1 cellular context compared by ENCODE assay signal in the genomic region with DNA sequence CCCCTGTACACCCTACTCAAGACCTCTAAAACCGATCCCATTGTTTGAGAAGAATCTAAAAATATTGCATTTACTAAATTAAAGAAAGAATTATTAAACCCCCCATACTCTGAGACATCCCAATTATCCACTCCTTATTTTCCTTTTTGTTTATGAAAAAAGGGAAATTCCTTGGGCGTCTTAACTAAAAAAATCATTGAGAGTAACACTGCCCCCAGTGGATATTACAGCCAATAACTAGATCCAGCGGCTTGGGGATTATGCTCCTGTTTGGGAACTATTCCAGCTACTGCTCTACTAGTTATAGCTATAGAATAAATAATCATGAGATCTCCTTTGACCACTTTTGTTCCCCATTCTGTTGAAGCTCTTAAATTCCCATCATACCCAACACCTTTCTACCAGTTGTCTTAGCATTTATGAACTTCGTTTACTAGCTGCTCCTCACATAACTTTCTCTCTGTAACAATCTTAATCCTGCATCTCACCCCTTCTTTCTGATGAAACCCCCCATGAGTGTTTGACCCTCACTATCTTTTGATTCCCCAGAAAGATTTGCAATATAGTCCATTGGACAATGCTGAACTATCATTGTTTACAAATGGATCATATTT.
TF ChIP-seq lines count a peak whose summit lies in the region.

No MANE protein-coding gene starts in this region.

TF ChIP-seq in H1, 55 proteins besides CTCF, POLR2A, EP300 and RAD21:
- no peak for TF ChIP-seq CBX8 (IDR thresholded peaks at IDR 0.05; ENCODE audit: borderline replicate concordance, low read depth, low read length)
- no peak for TF ChIP-seq SIN3A (conservative IDR thresholded peaks at IDR 0.05 in 1 of 2, IDR thresholded peaks at IDR 0.05 in 1 of 2; ENCODE audit: low read depth in 1 of 2, low read length in 2 of 2)
- TF ChIP-seq SIRT6 (IDR thresholded peaks at IDR 0.05; ENCODE audit: low read length) = no peak
- TF ChIP-seq, protein P1, sequence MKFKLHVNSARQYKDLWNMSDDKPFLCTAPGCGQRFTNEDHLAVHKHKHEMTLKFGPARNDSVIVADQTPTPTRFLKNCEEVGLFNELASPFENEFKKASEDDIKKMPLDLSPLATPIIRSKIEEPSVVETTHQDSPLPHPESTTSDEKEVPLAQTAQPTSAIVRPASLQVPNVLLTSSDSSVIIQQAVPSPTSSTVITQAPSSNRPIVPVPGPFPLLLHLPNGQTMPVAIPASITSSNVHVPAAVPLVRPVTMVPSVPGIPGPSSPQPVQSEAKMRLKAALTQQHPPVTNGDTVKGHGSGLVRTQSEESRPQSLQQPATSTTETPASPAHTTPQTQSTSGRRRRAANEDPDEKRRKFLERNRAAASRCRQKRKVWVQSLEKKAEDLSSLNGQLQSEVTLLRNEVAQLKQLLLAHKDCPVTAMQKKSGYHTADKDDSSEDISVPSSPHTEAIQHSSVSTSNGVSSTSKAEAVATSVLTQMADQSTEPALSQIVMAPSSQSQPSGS (IDR thresholded peaks at IDR 0.05; ENCODE audit: low read length) = no peak
- TF ChIP-seq PHF8 (conservative IDR thresholded peaks at IDR 0.05; ENCODE audit: low read depth, low read length) = no peak
- no peak for TF ChIP-seq TEAD4 (IDR thresholded peaks at IDR 0.05; ENCODE audit: low read depth, low read length)
- TF ChIP-seq HDAC6 (IDR thresholded peaks at IDR 0.05; ENCODE audit: low read depth, low read length) = no peak
- TF ChIP-seq SP1 (IDR thresholded peaks at IDR 0.05; ENCODE audit: low read depth, low read length) = no peak
- no peak for TF ChIP-seq CREB1 (IDR thresholded peaks at IDR 0.05)
- no peak for TF ChIP-seq BRCA1 (IDR thresholded peaks at IDR 0.05; ENCODE audit: low read depth, low read length)
- no peak for TF ChIP-seq TBP (IDR thresholded peaks at IDR 0.05; ENCODE audit: low read depth, low read length)
- no peak for TF ChIP-seq RBBP5 (IDR thresholded peaks at IDR 0.05; ENCODE audit: borderline replicate concordance, low read depth, low read length)
- no peak for TF ChIP-seq EZH2 (IDR thresholded peaks at IDR 0.05; ENCODE audit: low read depth, low read length, severe bottlenecking)
TF ChIP-seq in H1: peak in this region for 0.
